In the genomic region with DNA sequence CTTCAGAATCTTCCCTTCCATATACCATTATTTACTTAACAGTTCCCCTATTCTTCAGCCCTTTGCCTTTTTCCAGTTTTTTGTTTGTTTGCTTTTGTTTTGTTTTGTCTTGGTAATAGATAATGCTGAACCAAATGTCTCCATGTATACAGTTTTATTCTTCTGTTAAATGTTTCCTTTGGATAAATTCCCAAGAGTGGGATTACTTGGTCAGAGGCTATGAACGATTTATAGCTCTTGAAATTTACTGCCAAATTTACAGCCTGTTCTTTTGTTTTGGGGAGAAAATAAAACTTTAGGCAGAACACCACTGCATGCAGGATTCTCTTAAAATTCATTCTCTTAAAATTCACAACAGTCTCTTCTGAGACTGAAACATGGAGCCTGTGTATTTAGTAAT, we compare ENCODE assay signal across 21 cellular contexts. TPM values are rescaled to one million over a fixed set of nuclear protein-coding genes. Genes with fewer than 3 reads are reported as not detected.
"Had no signal": no experiment of that assay in that cellular context is flagged by ENCODE, and none has a peak within 500 bp of the region (broad histone marks: within the 10 kb centered on the region; RNA-seq: fewer than 3 reads in every experiment).

No MANE protein-coding gene starts in this region.

- DNase-seq: activated CD4-positive, alpha-beta T cell treated with anti-CD3 and anti-CD28 coated beads for 4 hours; activated CD4-positive, alpha-beta T cell treated with anti-CD3 and anti-CD28 coated beads, Interleukin-2, amount 50 U/mL, for 4 hours; activated CD4-positive, CD25-positive, alpha-beta regulatory T cell; activated naive CD4-positive, alpha-beta T cell; activated T-cell treated with anti-CD3 and anti-CD28 coated beads for 4 hours; activated T-cell treated with anti-CD3 and anti-CD28 coated beads, Interleukin-2, amount 50 U/mL, for 72 hours; cerebellar nuclear complex; colonic mucosa; effector CD8-positive, alpha-beta T cell; left ventricle myocardium inferior; naive B cell; posterior cingulate gyrus; retina; stimulated activated CD4-positive, alpha-beta T cell treated with anti-CD3 and anti-CD28 coated beads, Interleukin-15, amount 100 ng/mL, for 24 hours; stimulated activated naive CD4-positive, alpha-beta T cell treated with Interleukin-2 at 50 U/mL for 16 hours; testis; transverse colon had no signal

- H3K9me3 Mint-ChIP-seq: activated naive CD4-positive, alpha-beta T cell treated with anti-CD3 and anti-CD28 coated beads, Interleukin-2, amount 50 U/mL, for 72 hours; activated T-cell treated with anti-CD3 and anti-CD28 coated beads, Interleukin-2, amount 50 U/mL, for 72 hours; naive B cell; neural progenitor cell had no signal

- H3K27ac Mint-ChIP-seq: activated naive CD4-positive, alpha-beta T cell treated with anti-CD3 and anti-CD28 coated beads, Interleukin-2, amount 50 U/mL, for 72 hours; activated T-cell treated with anti-CD3 and anti-CD28 coated beads, Interleukin-2, amount 50 U/mL, for 72 hours had no signal

- H3K4me3 Mint-ChIP-seq: activated T-cell treated with anti-CD3 and anti-CD28 coated beads, Interleukin-2, amount 50 U/mL, for 72 hours; naive B cell; neural progenitor cell had no signal

- H3K9me3 ChIP-seq: colonic mucosa, left ventricle myocardium inferior, testis, transverse colon had no signal

- H3K36me3 ChIP-seq: colonic mucosa, neural progenitor cell, transverse colon had no signal

- H3K4me1 Mint-ChIP-seq: naive B cell had no signal

- H3K27ac ChIP-seq: colonic mucosa, left ventricle myocardium inferior, neural progenitor cell, testis, transverse colon had no signal

- H3K4me1 ChIP-seq: colonic mucosa, left ventricle myocardium inferior, testis, transverse colon had no signal

- H3K27me3 Mint-ChIP-seq: naive B cell had no signal

- H3K4me3 ChIP-seq: colonic mucosa, left ventricle myocardium inferior, lung, neural progenitor cell, testis, transverse colon had no signal

- H3K36me3 Mint-ChIP-seq: naive B cell, neural progenitor cell had no signal

RNA-seq across cellular contexts. Expression of a gene that starts 38.6 kb away (rescaled TPM):
- total RNA-seq: epithelial cell of proximal tubule had no signal
